ENCODE assay signal across 8 cellular contexts in genomic region chr9:113580041-113580953, GRCh38.
DNase-seq lines count a peak whose midpoint lies in the region; ATAC-seq and TF ChIP-seq lines count a peak whose summit lies in the region.

No MANE protein-coding gene starts in this region.

- H3K36me3 ChIP-seq in thymus (ENCODE audit: control insufficient read depth, insufficient read depth) = peaks cover 14% of the 10 kb centered on the region

- H3K9me3 ChIP-seq in thymus (ENCODE audit: control insufficient read depth) = no peaks in the 10 kb centered on the region

- ATAC-seq in esophagus mucosa (peak; percentile 86), omental fat pad (ENCODE audit: low FRiP score) (peak; percentile 18), GM18858 (IDR thresholded peaks at IDR 0.05; ENCODE audit: unreplicated experiment) (no peak)

- peak overlapping the region; percentile 88 for H3K27ac ChIP-seq in thymus (ENCODE audit: low read depth)

- H3K4me3 ChIP-seq in thymus (ENCODE audit: low read length) = no peak overlapping the region

- TF ChIP-seq CTCF in omental fat pad (IDR thresholded peaks at IDR 0.05) = no peak

- peaks cover 37% of the 10 kb centered on the region for H3K4me1 ChIP-seq in thymus (ENCODE audit: control insufficient read depth, insufficient read depth, low read length)

- no peaks in the 10 kb centered on the region for H3K27me3 ChIP-seq in thymus (ENCODE audit: control insufficient read depth, insufficient read depth)

- DNase-seq in SIG-M5 treated with dmso at 0.1 percent for 504 hours (lab: John Stamatoyannopoulos, UW; ENCODE audit: unreplicated experiment) (peak; percentile 46), SIG-M5 (lab: John Stamatoyannopoulos, UW) (no peak), omental fat pad (ENCODE audit: low spot score) (no peak), GOT3 (lab: John Stamatoyannopoulos, UW) (no peak)
- peak; percentile 85 for DNase-seq in activated CD8-positive, alpha-beta memory T cell treated with anti-CD3 and anti-CD28 coated beads for 24 hours

- 40% methylated on average over 12 of the region's 12 CpGs for WGBS in thymus

Comparison
In these comparisons a context has a peak if more than half of its experiments do, and no peak if none do; other contexts are left out.
1. DNase-seq: peak in SIG-M5 treated with dmso at 0.1 percent for 504 hours (single experiment) and activated CD8-positive, alpha-beta memory T cell treated with anti-CD3 and anti-CD28 coated beads for 24 hours (single experiment); none in SIG-M5 (single experiment), omental fat pad (single experiment) and GOT3 (single experiment).